1 cellular context compared by ENCODE assay signal in genomic region chr1:182616130-182617074, GRCh38.
A peak's percentile ranks its signal among the peaks of the same experiment; 100 is the strongest.
TF ChIP-seq lines count a peak whose summit lies in the region.

No MANE protein-coding gene starts in this region.

TF ChIP-seq in K562, 482 proteins besides CTCF, POLR2A, EP300 and RAD21 (continued from another document):
- TF ChIP-seq MYC (IDR thresholded peaks at IDR 0.05; ENCODE audit: low read depth, low read length) (no peak), MYC (CRISPR knock-in tag; IDR thresholded peaks at IDR 0.05; ENCODE audit: borderline replicate concordance, low read depth) (no peak), SMC3 (conservative IDR thresholded peaks at IDR 0.05; ENCODE audit: insufficient read depth, low read depth, low read length) (no peak), CCAR2 (IDR thresholded peaks at IDR 0.05; ENCODE audit: low read depth, low read length) (no peak), ZBTB43 (CRISPR knock-in tag; IDR thresholded peaks at IDR 0.05) (no peak), TAF7 (tag; IDR thresholded peaks at IDR 0.05) (no peak), CBX2 (IDR thresholded peaks at IDR 0.05; ENCODE audit: insufficient read depth, low read length, poor library complexity, severe bottlenecking) (no peak), CEBPB (tag; IDR thresholded peaks at IDR 0.05) (peak; percentile 56), GATAD2A (IDR thresholded peaks at IDR 0.05) (no peak), LARP7 (IDR thresholded peaks at IDR 0.05) (no peak), GABPB1 (CRISPR knock-in tag; IDR thresholded peaks at IDR 0.05) (no peak), ETV6 (IDR thresholded peaks at IDR 0.05; ENCODE audit: borderline replicate concordance in 1 of 2, low read depth in 2 of 2, low read length in 1 of 2) (no peak), ETV6 (CRISPR knock-in tag; IDR thresholded peaks at IDR 0.05; ENCODE audit: borderline replicate concordance) (no peak), ZNF41 (CRISPR knock-in tag; conservative IDR thresholded peaks at IDR 0.05) (no peak), CGGBP1 (CRISPR knock-in tag; IDR thresholded peaks at IDR 0.05) (no peak), ZNF76 (CRISPR knock-in tag; IDR thresholded peaks at IDR 0.05; ENCODE audit: borderline replicate concordance) (no peak)
- TF ChIP-seq, protein P1, sequence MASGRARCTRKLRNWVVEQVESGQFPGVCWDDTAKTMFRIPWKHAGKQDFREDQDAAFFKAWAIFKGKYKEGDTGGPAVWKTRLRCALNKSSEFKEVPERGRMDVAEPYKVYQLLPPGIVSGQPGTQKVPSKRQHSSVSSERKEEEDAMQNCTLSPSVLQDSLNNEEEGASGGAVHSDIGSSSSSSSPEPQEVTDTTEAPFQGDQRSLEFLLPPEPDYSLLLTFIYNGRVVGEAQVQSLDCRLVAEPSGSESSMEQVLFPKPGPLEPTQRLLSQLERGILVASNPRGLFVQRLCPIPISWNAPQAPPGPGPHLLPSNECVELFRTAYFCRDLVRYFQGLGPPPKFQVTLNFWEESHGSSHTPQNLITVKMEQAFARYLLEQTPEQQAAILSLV (tag; IDR thresholded peaks at IDR 0.05): no peak
- TF ChIP-seq, protein P2, sequence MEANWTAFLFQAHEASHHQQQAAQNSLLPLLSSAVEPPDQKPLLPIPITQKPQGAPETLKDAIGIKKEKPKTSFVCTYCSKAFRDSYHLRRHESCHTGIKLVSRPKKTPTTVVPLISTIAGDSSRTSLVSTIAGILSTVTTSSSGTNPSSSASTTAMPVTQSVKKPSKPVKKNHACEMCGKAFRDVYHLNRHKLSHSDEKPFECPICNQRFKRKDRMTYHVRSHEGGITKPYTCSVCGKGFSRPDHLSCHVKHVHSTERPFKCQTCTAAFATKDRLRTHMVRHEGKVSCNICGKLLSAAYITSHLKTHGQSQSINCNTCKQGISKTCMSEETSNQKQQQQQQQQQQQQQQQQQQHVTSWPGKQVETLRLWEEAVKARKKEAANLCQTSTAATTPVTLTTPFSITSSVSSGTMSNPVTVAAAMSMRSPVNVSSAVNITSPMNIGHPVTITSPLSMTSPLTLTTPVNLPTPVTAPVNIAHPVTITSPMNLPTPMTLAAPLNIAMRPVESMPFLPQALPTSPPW (CRISPR knock-in tag; IDR thresholded peaks at IDR 0.05): 0 out of 2 replicates have a peak, but pooled peaks have one; percentile 24
- TF ChIP-seq, protein P3, sequence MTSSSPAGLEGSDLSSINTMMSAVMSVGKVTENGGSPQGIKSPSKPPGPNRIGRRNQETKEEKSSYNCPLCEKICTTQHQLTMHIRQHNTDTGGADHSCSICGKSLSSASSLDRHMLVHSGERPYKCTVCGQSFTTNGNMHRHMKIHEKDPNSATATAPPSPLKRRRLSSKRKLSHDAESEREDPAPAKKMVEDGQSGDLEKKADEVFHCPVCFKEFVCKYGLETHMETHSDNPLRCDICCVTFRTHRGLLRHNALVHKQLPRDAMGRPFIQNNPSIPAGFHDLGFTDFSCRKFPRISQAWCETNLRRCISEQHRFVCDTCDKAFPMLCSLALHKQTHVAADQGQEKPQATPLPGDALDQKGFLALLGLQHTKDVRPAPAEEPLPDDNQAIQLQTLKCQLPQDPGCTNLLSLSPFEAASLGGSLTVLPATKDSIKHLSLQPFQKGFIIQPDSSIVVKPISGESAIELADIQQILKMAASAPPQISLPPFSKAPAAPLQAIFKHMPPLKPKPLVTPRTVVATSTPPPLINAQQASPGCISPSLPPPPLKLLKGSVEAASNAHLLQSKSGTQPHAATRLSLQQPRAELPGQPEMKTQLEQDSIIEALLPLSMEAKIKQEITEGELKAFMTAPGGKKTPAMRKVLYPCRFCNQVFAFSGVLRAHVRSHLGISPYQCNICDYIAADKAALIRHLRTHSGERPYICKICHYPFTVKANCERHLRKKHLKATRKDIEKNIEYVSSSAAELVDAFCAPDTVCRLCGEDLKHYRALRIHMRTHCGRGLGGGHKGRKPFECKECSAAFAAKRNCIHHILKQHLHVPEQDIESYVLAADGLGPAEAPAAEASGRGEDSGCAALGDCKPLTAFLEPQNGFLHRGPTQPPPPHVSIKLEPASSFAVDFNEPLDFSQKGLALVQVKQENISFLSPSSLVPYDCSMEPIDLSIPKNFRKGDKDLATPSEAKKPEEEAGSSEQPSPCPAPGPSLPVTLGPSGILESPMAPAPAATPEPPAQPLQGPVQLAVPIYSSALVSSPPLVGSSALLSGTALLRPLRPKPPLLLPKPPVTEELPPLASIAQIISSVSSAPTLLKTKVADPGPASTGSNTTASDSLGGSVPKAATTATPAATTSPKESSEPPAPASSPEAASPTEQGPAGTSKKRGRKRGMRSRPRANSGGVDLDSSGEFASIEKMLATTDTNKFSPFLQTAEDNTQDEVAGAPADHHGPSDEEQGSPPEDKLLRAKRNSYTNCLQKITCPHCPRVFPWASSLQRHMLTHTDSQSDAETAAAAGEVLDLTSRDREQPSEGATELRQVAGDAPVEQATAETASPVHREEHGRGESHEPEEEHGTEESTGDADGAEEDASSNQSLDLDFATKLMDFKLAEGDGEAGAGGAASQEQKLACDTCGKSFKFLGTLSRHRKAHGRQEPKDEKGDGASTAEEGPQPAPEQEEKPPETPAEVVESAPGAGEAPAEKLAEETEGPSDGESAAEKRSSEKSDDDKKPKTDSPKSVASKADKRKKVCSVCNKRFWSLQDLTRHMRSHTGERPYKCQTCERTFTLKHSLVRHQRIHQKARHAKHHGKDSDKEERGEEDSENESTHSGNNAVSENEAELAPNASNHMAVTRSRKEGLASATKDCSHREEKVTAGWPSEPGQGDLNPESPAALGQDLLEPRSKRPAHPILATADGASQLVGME (CRISPR knock-in tag; IDR thresholded peaks at IDR 0.05): peak; percentile 74; the same call in 1 of the 2 replicates
- TF ChIP-seq, protein P4, sequence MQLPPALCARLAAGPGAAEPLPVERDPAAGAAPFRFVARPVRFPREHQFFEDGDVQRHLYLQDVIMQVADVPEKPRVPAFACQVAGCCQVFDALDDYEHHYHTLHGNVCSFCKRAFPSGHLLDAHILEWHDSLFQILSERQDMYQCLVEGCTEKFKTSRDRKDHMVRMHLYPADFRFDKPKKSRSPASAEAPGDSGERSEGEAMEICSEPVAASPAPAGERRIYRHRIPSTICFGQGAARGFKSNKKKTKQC (CRISPR knock-in tag; IDR thresholded peaks at IDR 0.05): no peak
